ENCODE assay signal across 8 cellular contexts in the genomic region with DNA sequence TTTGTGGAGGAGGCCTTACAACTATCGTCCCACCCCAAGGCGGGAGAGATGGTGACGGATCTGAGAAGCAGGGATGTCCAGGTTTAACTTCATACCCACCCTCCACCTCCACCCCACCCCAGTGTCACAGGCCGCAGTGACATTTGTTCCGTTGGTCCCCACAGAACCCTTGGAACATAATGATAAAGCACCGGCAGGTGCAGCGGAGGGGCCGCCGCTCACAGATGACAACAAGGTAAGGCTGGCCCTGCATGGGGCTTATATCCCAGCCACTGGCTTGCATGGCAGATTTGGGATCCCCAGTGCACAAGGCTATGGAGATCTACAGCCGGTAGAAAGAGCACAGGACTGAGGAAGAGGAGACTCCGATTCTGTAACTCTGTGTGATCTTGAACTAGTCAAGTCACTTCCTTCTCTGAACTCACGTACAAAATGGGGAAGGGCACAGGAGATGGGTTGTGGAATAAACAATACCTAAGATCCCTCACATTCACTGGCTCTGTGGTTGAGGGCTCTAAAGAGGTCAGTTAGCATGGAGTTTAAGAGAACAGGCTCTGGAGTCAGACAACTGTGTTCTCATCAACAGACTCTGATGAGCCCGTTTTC. TPM values are rescaled to one million over a fixed set of nuclear protein-coding genes. Genes with fewer than 3 reads are reported as not detected.
DNase-seq lines count a peak whose midpoint lies in the region; ATAC-seq and TF ChIP-seq lines count a peak whose summit lies in the region.

No MANE protein-coding gene starts in this region.

- intact Hi-C loops in mucosa of descending colon (cut with DNase I, micrococcal nuclease) = no loop called here

- TF ChIP-seq CTCF in GM12865 (IDR thresholded peaks at IDR 0.05; ENCODE audit: insufficient read depth, low read depth, low read length, missing control alignments) (no peak), mucosa of descending colon (IDR thresholded peaks at IDR 0.05) (no peak), GM10248 (IDR thresholded peaks at IDR 0.05; ENCODE audit: control extremely low read depth, extremely low read depth, low read depth, missing control alignments) (no peak)

- H3K27ac Mint-ChIP-seq in central memory CD8-positive, alpha-beta T cell (ENCODE audit: low read depth) = peak overlapping the region; percentile 97

- H3K36me3 Mint-ChIP-seq in central memory CD8-positive, alpha-beta T cell (ENCODE audit: insufficient read depth) = peaks cover 32% of the 10 kb centered on the region

- POLR2A ChIA-PET in GM10248 (lab: Yijun Ruan, JAX) = no interaction called here

- H3K4me1 ChIP-seq in mucosa of descending colon (ENCODE audit: low read depth) = peaks cover 4% of the 10 kb centered on the region

- no peaks in the 10 kb centered on the region for H3K9me3 ChIP-seq in mucosa of descending colon

- DNase-seq in GM12865 (ENCODE audit: low read depth) (no peak), MV-4-11 (lab: John Stamatoyannopoulos, UW) (peak; percentile 44), mucosa of descending colon (no peak), GM10248 (ENCODE audit: extremely low spot score) (no peak), medulla oblongata (ENCODE audit: extremely low spot score) (no peak)
- no peak for DNase-seq in central memory CD8-positive, alpha-beta T cell (ENCODE audit: low spot score in 2 of 2)

- H3K36me3 ChIP-seq in mucosa of descending colon (ENCODE audit: low read depth) = no peaks in the 10 kb centered on the region

- CTCF ChIA-PET in GM10248 (lab: Yijun Ruan, JAX) = interaction anchor here (0.7 to 3.4 kb wide), 2 partner anchors 21 to 66 kb away, joined by 3 to 26 read pairs; no protein-coding TSS in a partner anchor

- ATAC-seq in central memory CD8-positive, alpha-beta T cell (replicated peaks; ENCODE audit: extremely low read depth, poor library complexity, severe bottlenecking) = no peak
- ATAC-seq in mucosa of descending colon = peak; percentile 11
- no peak for ATAC-seq in HG02763 (IDR thresholded peaks at IDR 0.05; ENCODE audit: unreplicated experiment)
- no peak for ATAC-seq in HG02623 (IDR thresholded peaks at IDR 0.05; ENCODE audit: unreplicated experiment)

- peaks cover 16% of the 10 kb centered on the region for H3K4me1 Mint-ChIP-seq in central memory CD8-positive, alpha-beta T cell

- peak overlapping the region; percentile 74 for H3K4me3 ChIP-seq in GM12865 (ENCODE audit: low read depth, low read length)
- H3K4me3 ChIP-seq in mucosa of descending colon = peak overlapping the region; percentile 85

- H3K4me3 Mint-ChIP-seq in central memory CD8-positive, alpha-beta T cell = peak overlapping the region; percentile 86

- no peaks in the 10 kb centered on the region for H3K9me3 Mint-ChIP-seq in central memory CD8-positive, alpha-beta T cell

- no peaks in the 10 kb centered on the region for H3K27me3 Mint-ChIP-seq in central memory CD8-positive, alpha-beta T cell

RNA-seq across cellular contexts. Expression of gene DNTTIP1, which starts 0.9 kb away (rescaled TPM):
- total RNA-seq in mucosa of descending colon = 10 to 100 TPM; 32.7 to 59.5 (median 36.3) TPM

RNA-seq across cellular contexts. Expression of gene WFDC3, which starts 0.9 kb away (rescaled TPM):
- 1 to 10 TPM; 3.2 to 7.9 (median 5.1) TPM for total RNA-seq in mucosa of descending colon

RNA-seq across cellular contexts. Expression of gene UBE2C, which starts 19.8 kb away (rescaled TPM):
- 10 to 100 TPM in 1 of 3 donors, 1 to 10 TPM in 2; 4.7 to 41.1 (median 8.7) TPM for total RNA-seq in mucosa of descending colon

RNA-seq across cellular contexts. Expression of gene TNNC2, which starts 34.5 kb away (rescaled TPM):
- total RNA-seq in mucosa of descending colon = 1 to 10 TPM; 2.1 to 5.4 (median 3.1) TPM

RNA-seq across cellular contexts. Expression of gene SNX21, which starts 41.0 kb away (rescaled TPM):
- total RNA-seq in mucosa of descending colon = 10 to 100 TPM; 13.8 to 31.5 (median 14.0) TPM
